In the genomic region with DNA sequence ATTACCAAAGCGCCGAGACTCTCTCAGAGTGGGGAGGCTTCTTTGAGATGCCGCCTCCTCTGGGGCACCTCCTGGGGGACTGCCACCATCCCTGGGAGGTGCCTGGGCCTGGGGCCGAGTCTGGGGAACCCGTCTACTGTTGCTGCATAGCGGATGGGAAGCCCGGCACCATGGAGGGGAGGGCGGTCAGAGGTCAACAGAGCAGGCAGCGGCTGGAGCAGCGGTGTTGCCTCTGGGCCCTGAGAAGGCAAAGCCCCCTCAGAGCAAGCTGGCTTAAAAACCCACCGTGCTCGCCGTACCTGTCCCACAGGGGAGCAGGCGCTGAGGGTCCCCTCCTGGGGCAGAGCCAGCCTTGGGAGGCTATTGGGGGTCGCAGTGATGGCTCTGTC, we compare ENCODE assay signal across 20 cellular contexts.
A peak's percentile ranks its signal among the peaks of the same experiment; 100 is the strongest.
DNase-seq lines count a peak whose midpoint lies in the region; ATAC-seq and TF ChIP-seq lines count a peak whose summit lies in the region.
"Had no signal": no experiment of that assay in that cellular context is flagged by ENCODE, and none has a peak within 500 bp of the region (broad histone marks: within the 10 kb centered on the region; RNA-seq: fewer than 3 reads in every experiment).

No MANE protein-coding gene starts in this region.

- H3K4me1 ChIP-seq in breast epithelium (no peaks in the 10 kb centered on the region), SJSA1 (replicated peaks) (peaks cover 15% of the 10 kb centered on the region), neuronal stem cell (ENCODE audit: control insufficient read depth in 2 of 2, insufficient read depth in 1 of 2, low read depth in 1 of 2, low read length in 2 of 2) (no peaks in the 10 kb centered on the region), suprapubic skin (peaks cover 21% of the 10 kb centered on the region), ovary (ENCODE audit: insufficient read depth) (no peaks in the 10 kb centered on the region)
- H3K4me1 ChIP-seq: BE2C had no signal

- H2BK12ac ChIP-seq in neuronal stem cell (ENCODE audit: low read length), result no peak overlapping the region

- H2AK5ac ChIP-seq in neuronal stem cell (ENCODE audit: low read depth, low read length), result no peak overlapping the region

- POLR2A ChIA-PET in MCF 10A (lab: Yijun Ruan, JAX), result interaction anchor here (0.6 kb wide), 1 partner anchor 106 kb away, joined by 4 read pairs; no protein-coding TSS in a partner anchor

- no peaks in the 10 kb centered on the region for H3K9me3 Mint-ChIP-seq in MCF 10A (ENCODE audit: unreplicated experiment)
- H3K9me3 Mint-ChIP-seq: CD4-positive, alpha-beta T cell had no signal

- CTCF ChIA-PET in MCF 10A (lab: Yijun Ruan, JAX), result interaction anchor here (1.3 to 5.4 kb wide), 3 partner anchors 26 to 104 kb away, joined by 4 to 37 read pairs (median 7); no protein-coding TSS in a partner anchor

- H3K14ac ChIP-seq in neuronal stem cell (ENCODE audit: low read length), result no peak overlapping the region

- H3K4me1 Mint-ChIP-seq in MCF 10A (ENCODE audit: insufficient read depth, unreplicated experiment), result no peaks in the 10 kb centered on the region
- H3K4me1 Mint-ChIP-seq: IgD-negative memory B cell had no signal

- TF ChIP-seq CTCF in MCF 10A (IDR thresholded peaks at IDR 0.05; ENCODE audit: unreplicated experiment) (no peak), breast epithelium (IDR thresholded peaks at IDR 0.05) (no peak), suprapubic skin (IDR thresholded peaks at IDR 0.05) (no peak), ovary (IDR thresholded peaks at IDR 0.05) (no peak)

- no peak overlapping the region for H2BK120ac ChIP-seq in neuronal stem cell (ENCODE audit: low read depth, low read length)

- H3K9me3 ChIP-seq in breast epithelium (no peaks in the 10 kb centered on the region), SJSA1 (replicated peaks) (no peaks in the 10 kb centered on the region), neuronal stem cell (replicated peaks in 1 of 2; ENCODE audit: control insufficient read depth in 2 of 2, insufficient read depth in 1 of 2, low read depth in 1 of 2, low read length in 2 of 2) (no peaks in the 10 kb centered on the region), suprapubic skin (no peaks in the 10 kb centered on the region), ovary (no peaks in the 10 kb centered on the region)
- H3K9me3 ChIP-seq: BE2C had no signal

- no peak overlapping the region for H3K4me3 ChIP-seq in breast epithelium
- H3K4me3 ChIP-seq in SJSA1, result no peak overlapping the region
- H3K4me3 ChIP-seq in neuronal stem cell (ENCODE audit: low read length in 2 of 2), result no peak overlapping the region
- no peak overlapping the region for H3K4me3 ChIP-seq in suprapubic skin
- H3K4me3 ChIP-seq in ovary, result no peak overlapping the region
- H3K4me3 ChIP-seq: GM23248 had no signal

- no CpG with 5 or more reads among the region's 15 CpGs for WGBS in neuronal stem cell (ENCODE audit: extremely low coverage in 2 of 2, insufficient read length in 2 of 2, insufficient replicate concordance in 1 of 2), 2 donors
- WGBS in suprapubic skin, result 63% methylated on average over 8 of the region's 15 CpGs
- WGBS in ovary, 3 donors, result 90 to 94% (median 91%) methylated on average over 12 to 15 of the region's 15 CpGs

- peak overlapping the region; percentile 53 for H2BK5ac ChIP-seq in neuronal stem cell (ENCODE audit: low read length)

- H3K27me3 Mint-ChIP-seq in MCF 10A (ENCODE audit: insufficient read depth, unreplicated experiment), result no peaks in the 10 kb centered on the region
- H3K27me3 Mint-ChIP-seq: CD4-positive, alpha-beta T cell; IgD-negative memory B cell had no signal

- ATAC-seq in HG03139 (IDR thresholded peaks at IDR 0.05; ENCODE audit: unreplicated experiment) (no peak), HG02885 (IDR thresholded peaks at IDR 0.05; ENCODE audit: poor library complexity, unreplicated experiment) (no peak)

- no peak overlapping the region for H3K18ac ChIP-seq in neuronal stem cell (ENCODE audit: low read length)

- no peak overlapping the region for H3K4me3 Mint-ChIP-seq in MCF 10A (ENCODE audit: unreplicated experiment)
- H3K4me3 Mint-ChIP-seq: CD4-positive, alpha-beta T cell; IgD-negative memory B cell had no signal

- no TSS peak for BruUV-seq in MCF 10A (replicated peaks; lab: Mats Ljungman, UMichigan)

- H4K8ac ChIP-seq in neuronal stem cell (ENCODE audit: low read depth, low read length), result no peak overlapping the region

- no peak overlapping the region for H2AFZ ChIP-seq in neuronal stem cell (ENCODE audit: low read length)
- H2AFZ ChIP-seq: GM23248 had no signal

- peaks cover 4% of the 10 kb centered on the region for H3K79me1 ChIP-seq in neuronal stem cell (ENCODE audit: low read depth, low read length)

- peaks cover 1% of the 10 kb centered on the region for H3K36me3 Mint-ChIP-seq in MCF 10A (ENCODE audit: insufficient read depth, unreplicated experiment)
- H3K36me3 Mint-ChIP-seq: IgD-negative memory B cell had no signal

- TF ChIP-seq EP300 in suprapubic skin (IDR thresholded peaks at IDR 0.05) (no peak), ovary (IDR thresholded peaks at IDR 0.05) (no peak)

- no peak overlapping the region for H4K91ac ChIP-seq in neuronal stem cell (ENCODE audit: low read depth, low read length, poor library complexity)

- DNase-seq in MCF 10A (ENCODE audit: unreplicated experiment), result no peak
- no peak for DNase-seq in breast epithelium (ENCODE audit: low spot score in 2 of 2)
- no peak for DNase-seq in SJSA1 (ENCODE audit: low read depth in 1 of 2, low spot score in 2 of 2)
- DNase-seq in neuronal stem cell (ENCODE audit: low spot score), result no peak
- no peak for DNase-seq in suprapubic skin (ENCODE audit: low spot score in 2 of 2)
- no peak for DNase-seq in ovary
- DNase-seq: 8988T; ACHN; CD4-positive, alpha-beta T cell; DMS53; GM23248; H7; NCI-H1105 treated with DMSO at 0.1 percent for 48 hours; NCI-H2029; NCI-H2227 treated with DMSO at 0.1 percent for 48 hours; T-helper 1 cell had no signal

- no peak overlapping the region for H2BK15ac ChIP-seq in neuronal stem cell (ENCODE audit: low read length)

- intact Hi-C loops in MCF 10A (cut with micrococcal nuclease), result no loop called here
- intact Hi-C loops in breast epithelium (cut with DNase I; ENCODE audit: low total_unique reads), result no loop called here
- intact Hi-C loops in ovary (cut with DNase I), result no loop called here

- no peak for TF ChIP-seq POLR2A in breast epithelium (IDR thresholded peaks at IDR 0.05)
- TF ChIP-seq POLR2A in suprapubic skin (IDR thresholded peaks at IDR 0.05), result no peak
- TF ChIP-seq POLR2A in ovary (IDR thresholded peaks at IDR 0.05), result no peak

- no peak overlapping the region for H3K27ac ChIP-seq in breast epithelium
- 0 out of 2 replicates have a peak overlapping the region, but pooled peaks have one; percentile 17 for H3K27ac ChIP-seq in SJSA1
- no peak overlapping the region for H3K27ac ChIP-seq in neuronal stem cell (replicated peaks; ENCODE audit: low read length)
- peak overlapping the region; percentile 40 for H3K27ac ChIP-seq in suprapubic skin
- H3K27ac ChIP-seq in ovary, result no peak overlapping the region
- H3K27ac ChIP-seq: GM23248 had no signal

- peak overlapping the region; percentile 43 for H3K23ac ChIP-seq in neuronal stem cell (ENCODE audit: low read depth, low read length, poor library complexity)

- H3K9ac ChIP-seq in neuronal stem cell (ENCODE audit: low read depth, low read length, poor library complexity), result no peak overlapping the region
- H3K9ac ChIP-seq: GM23248 had no signal

- H3K4me2 ChIP-seq in neuronal stem cell (ENCODE audit: insufficient read depth, low read length, poor library complexity, severe bottlenecking), result no peak overlapping the region

- no peak overlapping the region for H3K4ac ChIP-seq in neuronal stem cell (ENCODE audit: low read length)

- H3K36me3 ChIP-seq in breast epithelium, result no peaks in the 10 kb centered on the region
- no peaks in the 10 kb centered on the region for H3K36me3 ChIP-seq in SJSA1
- H3K36me3 ChIP-seq in neuronal stem cell (replicated peaks in 1 of 2; ENCODE audit: control insufficient read depth in 2 of 2, insufficient read depth in 2 of 2, low read length in 2 of 2), result no peaks in the 10 kb centered on the region
- H3K36me3 ChIP-seq in suprapubic skin, result peaks cover 47% of the 10 kb centered on the region
- no peaks in the 10 kb centered on the region for H3K36me3 ChIP-seq in ovary
- H3K36me3 ChIP-seq: BE2C had no signal

- H3K27ac Mint-ChIP-seq in MCF 10A (ENCODE audit: low read depth, unreplicated experiment), result peak overlapping the region; percentile 46
- H3K27ac Mint-ChIP-seq: CD4-positive, alpha-beta T cell; IgD-negative memory B cell had no signal

- H3K27me3 ChIP-seq in breast epithelium (no peaks in the 10 kb centered on the region), SJSA1 (replicated peaks) (no peaks in the 10 kb centered on the region), neuronal stem cell (ENCODE audit: control insufficient read depth in 3 of 3, insufficient read depth in 3 of 3, low read depth in 1 of 3, low read length in 3 of 3) (no peaks in the 10 kb centered on the region), suprapubic skin (no peaks in the 10 kb centered on the region), ovary (no peaks in the 10 kb centered on the region)
- H3K27me3 ChIP-seq: BE2C had no signal

Comparison
In these comparisons a context has a peak if more than half of its experiments do, and no peak if none do; other contexts are left out.
1. H3K27ac ChIP-seq: peak in SJSA1 (single experiment) and suprapubic skin (single experiment); none in breast epithelium (0 of 2), neuronal stem cell (single experiment) and ovary (0 of 2).